ENCODE assay signal across 10 cellular contexts in the genomic region with DNA sequence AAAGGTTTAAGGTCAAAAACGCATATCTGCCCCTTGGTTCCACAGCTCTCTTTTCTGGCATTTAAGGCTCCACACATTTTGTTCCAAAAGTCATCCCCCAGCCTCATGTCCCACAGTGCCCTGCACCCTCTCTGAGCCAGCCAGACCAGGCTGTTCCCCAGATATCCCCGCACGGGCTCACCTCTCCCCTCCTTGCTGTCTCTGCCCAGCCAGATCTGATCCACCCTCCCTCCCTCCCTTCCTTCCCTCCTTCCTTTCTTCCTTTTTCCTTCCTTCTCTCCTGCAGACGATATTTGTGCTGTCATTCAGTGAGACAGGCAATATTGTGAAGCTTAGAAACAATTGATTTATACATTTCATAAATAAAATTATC. TPM values are rescaled to one million over a fixed set of nuclear protein-coding genes. Genes with fewer than 3 reads are reported as not detected.
A peak's percentile ranks its signal among the peaks of the same experiment; 100 is the strongest.
DNase-seq lines count a peak whose midpoint lies in the region; ATAC-seq, FAIRE-seq and TF ChIP-seq lines count a peak whose summit lies in the region.
"Had no signal": no experiment of that assay in that cellular context is flagged by ENCODE, and none has a peak within 500 bp of the region (broad histone marks: within the 10 kb centered on the region; RNA-seq: fewer than 3 reads in every experiment).

No MANE protein-coding gene starts in this region.

- DNase-seq in RWPE1 (ENCODE audit: low spot score) (no peak), epithelial cell of prostate (ENCODE audit: low read depth, low spot score) (no peak), tibial artery (no peak), GM12891 (ENCODE audit: insufficient read length, low spot score) (no peak), NCI-H345 (lab: John Stamatoyannopoulos, UW) (no peak)
- DNase-seq: activated CD4-positive, CD25-positive, alpha-beta regulatory T cell; activated effector memory CD4-positive, alpha-beta T cell treated with Interleukin-2 at 50 U/mL for 16 hours had no signal

- ATAC-seq in HG03439 (IDR thresholded peaks at IDR 0.05; ENCODE audit: unreplicated experiment) (no peak), GM21786 (IDR thresholded peaks at IDR 0.05; ENCODE audit: unreplicated experiment) (no peak)

- H3K4me3 ChIP-seq in muscle layer of duodenum (ENCODE audit: low read depth in 1 of 2, low read length in 2 of 2) (no peak overlapping the region), tibial artery (peak overlapping the region in 1 of 2 donors; percentile 21)

- no peaks in the 10 kb centered on the region for H3K27me3 ChIP-seq in muscle layer of duodenum (ENCODE audit: low read depth, low read length)
- no peaks in the 10 kb centered on the region for H3K27me3 ChIP-seq in tibial artery

- POLR2A ChIA-PET in RWPE1 (lab: Yijun Ruan, JAX; ENCODE audit: low non-redundant PET) = interaction anchor here (1.1 to 1.3 kb wide), 4 partner anchors 13 to 37 kb away, joined by 3 to 9 read pairs (median 6); a partner anchor contains a TSS

- H3K27ac ChIP-seq in RWPE1 (peak overlapping the region; percentile 100), epithelial cell of prostate (peak overlapping the region; percentile 98), muscle layer of duodenum (ENCODE audit: low read length) (peak overlapping the region; percentile 98), tibial artery (peak overlapping the region; percentile 90 to 94)

- CTCF ChIA-PET in RWPE1 (lab: Yijun Ruan, JAX) = interaction anchor here (0.7 to 2.8 kb wide), 8 partner anchors 17 to 198 kb away, joined by 3 to 20 read pairs (median 5); a partner anchor contains a TSS

- intact Hi-C loops in tibial artery (cut with DNase I; ENCODE audit: low total_unique reads) = no loop called here

- TF ChIP-seq CTCF in RWPE1 (conservative IDR thresholded peaks at IDR 0.05; ENCODE audit: low read depth) = no peak
- no peak for TF ChIP-seq CTCF in tibial artery (IDR thresholded peaks at IDR 0.05)

- no peak for TF ChIP-seq POLR2A in GM12891 (IDR thresholded peaks at IDR 0.05; ENCODE audit: low read depth, low read length)

- H3K9me3 ChIP-seq in muscle layer of duodenum (ENCODE audit: control insufficient read depth in 1 of 2, low read length in 2 of 2) (no peaks in the 10 kb centered on the region), tibial artery (no peaks in the 10 kb centered on the region)

- H3K4me1 ChIP-seq in muscle layer of duodenum (ENCODE audit: control insufficient read depth in 1 of 2, insufficient read depth in 2 of 2, low read length in 2 of 2) = peaks cover 10 to 17% of the 10 kb centered on the region in 2 donors
- H3K4me1 ChIP-seq in tibial artery = peaks cover 0 to 65% (median 37%) of the 10 kb centered on the region in 4 donors

- no peak for FAIRE-seq in GM12891 (lab: Jason Lieb, UNC)

- H3K36me3 ChIP-seq in muscle layer of duodenum (ENCODE audit: control insufficient read depth in 1 of 2, insufficient read depth in 2 of 2, low read length in 2 of 2) (no peaks in the 10 kb centered on the region), tibial artery (no peaks in the 10 kb centered on the region)

TF ChIP-seq in GM12891, 5 proteins besides CTCF, POLR2A, EP300 and RAD21:
- no peak for TF ChIP-seq SPI1 (IDR thresholded peaks at IDR 0.05; ENCODE audit: low read depth, low read length)
- no peak for TF ChIP-seq POLR2AphosphoS5 (IDR thresholded peaks at IDR 0.05; ENCODE audit: low read depth, low read length)
- TF ChIP-seq POU2F2 (IDR thresholded peaks at IDR 0.05; ENCODE audit: low read depth, low read length) = no peak
- no peak for TF ChIP-seq TAF1 (IDR thresholded peaks at IDR 0.05; ENCODE audit: low read depth, low read length)
- no peak for TF ChIP-seq PAX5 (IDR thresholded peaks at IDR 0.05; ENCODE audit: insufficient read depth, low read length, severe bottlenecking)

RNA-seq across cellular contexts. Expression of a gene that starts 37.0 kb away (rescaled TPM):
- 5.2 TPM for polyA plus RNA-seq in GM12891 (2012; ENCODE audit: low read depth, missing spikeins)
